Comparison of ENCODE assay signal across 15 cellular contexts in genomic region chr2:217861334-217861877, GRCh38.
"Had no signal": no experiment of that assay in that cellular context is flagged by ENCODE, and none has a peak within 500 bp of the region (broad histone marks: within the 10 kb centered on the region; RNA-seq: fewer than 3 reads in every experiment).

No MANE protein-coding gene starts in this region.

- H3K27me3 ChIP-seq: esophagus squamous epithelium, neutrophil, testis had no signal

- H3K9me3 ChIP-seq: esophagus squamous epithelium, mucosa of descending colon, neutrophil, testis had no signal

- DNase-seq: activated CD4-positive, alpha-beta T cell treated with anti-CD3 and anti-CD28 coated beads, Interleukin-2, amount 50 U/mL, for 48 hours; activated gamma-delta T cell treated with Interleukin-2 at 50 U/mL for 16 hours; dermis blood vessel endothelial cell; effector memory CD4-positive, alpha-beta T cell; esophagus squamous epithelium; hypothalamus; islet precursor cell; mucosa of descending colon; naive B cell; stimulated activated CD4-positive, alpha-beta T cell treated with anti-CD3 and anti-CD28 coated beads, Interleukin-15, amount 100 ng/mL, for 24 hours; stimulated activated CD4-positive, alpha-beta T cell treated with anti-CD3 and anti-CD28 coated beads, Interleukin-2, amount 100 ng/mL, for 48 hours; testis had no signal

- H3K4me3 ChIP-seq: esophagus squamous epithelium, mucosa of descending colon, testis had no signal

- H3K36me3 ChIP-seq: neutrophil had no signal

- H3K27ac ChIP-seq: neutrophil, parathyroid adenoma, testis had no signal

- ATAC-seq: activated naive CD4-positive, alpha-beta T cell treated with anti-CD3 and anti-CD28 coated beads, Interleukin-2, amount 50 U/mL, for 72 hours; mucosa of descending colon had no signal
